ENCODE assay signal across 19 cellular contexts in the genomic region with DNA sequence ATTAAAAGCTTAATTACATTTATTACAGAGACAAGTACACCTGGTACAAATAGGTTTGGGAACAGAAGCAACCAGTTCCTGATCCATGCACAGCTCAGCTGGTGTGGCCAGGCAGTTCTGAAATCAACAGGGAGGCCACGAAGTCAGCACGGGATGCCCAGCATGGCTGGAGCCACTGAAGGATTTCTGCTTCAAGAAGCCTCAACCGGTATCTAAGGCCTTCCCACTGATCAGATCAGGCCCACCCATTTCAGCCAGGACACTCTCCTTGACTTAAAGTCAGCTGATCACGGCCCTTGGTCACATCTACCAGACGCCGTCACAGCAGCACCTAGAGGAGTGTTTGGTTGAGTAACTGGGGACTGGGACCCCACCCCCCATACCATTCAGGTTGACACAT.
DNase-seq lines count a peak whose midpoint lies in the region; ATAC-seq and TF ChIP-seq lines count a peak whose summit lies in the region.
"Had no signal": no experiment of that assay in that cellular context is flagged by ENCODE, and none has a peak within 500 bp of the region (broad histone marks: within the 10 kb centered on the region; RNA-seq: fewer than 3 reads in every experiment).

No MANE protein-coding gene starts in this region.

- H3K79me2 ChIP-seq in mammary epithelial cell (ENCODE audit: insufficient read depth, low read length), result no peaks in the 10 kb centered on the region

- no peaks in the 10 kb centered on the region for H3K4me1 ChIP-seq in colonic mucosa
- H3K4me1 ChIP-seq in mammary epithelial cell (ENCODE audit: insufficient read depth, low read length), result peaks cover 24% of the 10 kb centered on the region

- TF ChIP-seq CTCF in colonic mucosa (IDR thresholded peaks at IDR 0.05) (no peak), lower leg skin (IDR thresholded peaks at IDR 0.05) (no peak), mammary epithelial cell (conservative IDR thresholded peaks at IDR 0.05 in 1 of 2, IDR thresholded peaks at IDR 0.05 in 1 of 2; ENCODE audit: extremely low read depth in 1 of 2, insufficient read depth in 1 of 2, low read depth in 1 of 2, low read length in 2 of 2) (no peak)

- no peak for ATAC-seq in activated CD8-positive, alpha-beta T cell treated with anti-CD3 and anti-CD28 coated beads, Interleukin-2, amount 10 ng/mL, durations not matched to agents 7 days and 5 days
- no peak for ATAC-seq in HG03520 (IDR thresholded peaks at IDR 0.05; ENCODE audit: unreplicated experiment)
- ATAC-seq: CD8-positive, alpha-beta T cell had no signal

- POLR2A ChIA-PET in activated CD4-positive, alpha-beta memory T cell treated with anti-CD3 and anti-CD28 coated beads, Interleukin-2, amount 10 ng/mL, durations not matched to agents 7 days and 5 days (lab: Charles Lee), result no interaction called here
- POLR2A ChIA-PET in activated CD4-positive, alpha-beta memory T cell treated with anti-CD3 and anti-CD28 coated beads for 36 hours (lab: Charles Lee), result no interaction called here
- POLR2A ChIA-PET in activated CD8-positive, alpha-beta T cell treated with anti-CD3 and anti-CD28 coated beads, Interleukin-2, amount 10 ng/mL, durations not matched to agents 7 days and 5 days (lab: Charles Lee), result no interaction called here

- TF ChIP-seq POLR2A in lower leg skin (IDR thresholded peaks at IDR 0.05), result no peak

- no peak overlapping the region for H3K9ac ChIP-seq in colonic mucosa (ENCODE audit: low read depth in 2 of 2, low read length in 2 of 2)
- no peak overlapping the region for H3K9ac ChIP-seq in mammary epithelial cell (ENCODE audit: insufficient read depth, low read length)
- H3K9ac ChIP-seq: BLaER1, GM23248 had no signal

- no peaks in the 10 kb centered on the region for H3K27me3 ChIP-seq in colonic mucosa
- H3K27me3 ChIP-seq in mammary epithelial cell (ENCODE audit: insufficient read depth, low read length), result no peaks in the 10 kb centered on the region
- H3K27me3 ChIP-seq: BLaER1, MG63 had no signal

- H3K4me3 Mint-ChIP-seq in activated CD4-positive, alpha-beta memory T cell treated with anti-CD3 and anti-CD28 coated beads, Interleukin-2, amount 10 ng/mL, durations not matched to agents 7 days and 5 days, result no peak overlapping the region
- no peak overlapping the region for H3K4me3 Mint-ChIP-seq in activated CD4-positive, alpha-beta memory T cell treated with anti-CD3 and anti-CD28 coated beads for 36 hours
- H3K4me3 Mint-ChIP-seq in activated CD8-positive, alpha-beta T cell treated with anti-CD3 and anti-CD28 coated beads, Interleukin-2, amount 10 ng/mL, durations not matched to agents 7 days and 5 days, result no peak overlapping the region
- H3K4me3 Mint-ChIP-seq: CD8-positive, alpha-beta T cell had no signal

- no peak overlapping the region for H2AFZ ChIP-seq in mammary epithelial cell (ENCODE audit: low read depth, low read length)
- H2AFZ ChIP-seq: GM23248 had no signal

- no peaks in the 10 kb centered on the region for H3K4me1 Mint-ChIP-seq in activated CD4-positive, alpha-beta memory T cell treated with anti-CD3 and anti-CD28 coated beads, Interleukin-2, amount 10 ng/mL, durations not matched to agents 7 days and 5 days
- no peaks in the 10 kb centered on the region for H3K4me1 Mint-ChIP-seq in activated CD4-positive, alpha-beta memory T cell treated with anti-CD3 and anti-CD28 coated beads for 36 hours (ENCODE audit: low read depth)
- H3K4me1 Mint-ChIP-seq in activated CD8-positive, alpha-beta T cell treated with anti-CD3 and anti-CD28 coated beads, Interleukin-2, amount 10 ng/mL, durations not matched to agents 7 days and 5 days (ENCODE audit: low read depth), result no peaks in the 10 kb centered on the region

- no peaks in the 10 kb centered on the region for H3K36me3 Mint-ChIP-seq in activated CD4-positive, alpha-beta memory T cell treated with anti-CD3 and anti-CD28 coated beads, Interleukin-2, amount 10 ng/mL, durations not matched to agents 7 days and 5 days (ENCODE audit: low read depth)
- no peaks in the 10 kb centered on the region for H3K36me3 Mint-ChIP-seq in activated CD4-positive, alpha-beta memory T cell treated with anti-CD3 and anti-CD28 coated beads for 36 hours
- H3K36me3 Mint-ChIP-seq in activated CD8-positive, alpha-beta T cell treated with anti-CD3 and anti-CD28 coated beads, Interleukin-2, amount 10 ng/mL, durations not matched to agents 7 days and 5 days (ENCODE audit: low read depth), result no peaks in the 10 kb centered on the region
- H3K36me3 Mint-ChIP-seq: CD8-positive, alpha-beta T cell had no signal

- H3K9me3 Mint-ChIP-seq in activated CD4-positive, alpha-beta memory T cell treated with anti-CD3 and anti-CD28 coated beads, Interleukin-2, amount 10 ng/mL, durations not matched to agents 7 days and 5 days, result no peaks in the 10 kb centered on the region
- H3K9me3 Mint-ChIP-seq in activated CD4-positive, alpha-beta memory T cell treated with anti-CD3 and anti-CD28 coated beads for 36 hours, result no peaks in the 10 kb centered on the region
- no peaks in the 10 kb centered on the region for H3K9me3 Mint-ChIP-seq in activated CD8-positive, alpha-beta T cell treated with anti-CD3 and anti-CD28 coated beads, Interleukin-2, amount 10 ng/mL, durations not matched to agents 7 days and 5 days (ENCODE audit: insufficient read depth)
- H3K9me3 Mint-ChIP-seq: CD8-positive, alpha-beta T cell had no signal

- no TSS peak for BruUV-seq in mammary epithelial cell (replicated peaks; lab: Mats Ljungman, UMichigan)

- dilution Hi-C loops in mammary epithelial cell (cut with HindIII; ENCODE audit: low sequenced_read_pairs), result no loop called here

- H3K4me2 ChIP-seq in mammary epithelial cell (ENCODE audit: insufficient read depth, low read depth, low read length), result no peak overlapping the region
- H3K4me2 ChIP-seq: BLaER1 had no signal

- H3K27ac Mint-ChIP-seq in activated CD4-positive, alpha-beta memory T cell treated with anti-CD3 and anti-CD28 coated beads, Interleukin-2, amount 10 ng/mL, durations not matched to agents 7 days and 5 days, result no peak overlapping the region
- H3K27ac Mint-ChIP-seq in activated CD4-positive, alpha-beta memory T cell treated with anti-CD3 and anti-CD28 coated beads for 36 hours, result no peak overlapping the region
- no peak overlapping the region for H3K27ac Mint-ChIP-seq in activated CD8-positive, alpha-beta T cell treated with anti-CD3 and anti-CD28 coated beads, Interleukin-2, amount 10 ng/mL, durations not matched to agents 7 days and 5 days
- H3K27ac Mint-ChIP-seq: CD8-positive, alpha-beta T cell had no signal

- no peak overlapping the region for H3K27ac ChIP-seq in colonic mucosa
- no peak overlapping the region for H3K27ac ChIP-seq in mammary epithelial cell (ENCODE audit: insufficient read depth, low read depth, low read length)
- H3K27ac ChIP-seq: BLaER1, GM23248 had no signal

- in situ Hi-C loops in mammary epithelial cell (cut with MboI; ENCODE audit: low sequenced_read_pairs in 2 of 2), result no loop called here

- H3K36me3 ChIP-seq in colonic mucosa, result no peaks in the 10 kb centered on the region
- H3K36me3 ChIP-seq in mammary epithelial cell (ENCODE audit: insufficient read depth, low read length), result no peaks in the 10 kb centered on the region
- H3K36me3 ChIP-seq: MG63 had no signal

- DNase-seq in activated CD4-positive, alpha-beta memory T cell treated with anti-CD3 and anti-CD28 coated beads, Interleukin-2, amount 10 ng/mL, durations not matched to agents 7 days and 5 days, result peak; percentile 12
- DNase-seq in activated CD4-positive, alpha-beta memory T cell treated with anti-CD3 and anti-CD28 coated beads for 36 hours, result no peak
- DNase-seq in colonic mucosa (peak; percentile 13), lower leg skin (ENCODE audit: low spot score in 2 of 2) (peak; percentile 11 to 76), mammary epithelial cell (no peak)
- DNase-seq in stimulated activated CD8-positive, alpha-beta memory T cell treated with anti-CD3 and anti-CD28 coated beads, Interleukin-4, amount 100 ng/mL, for 48 hours, result peak; percentile 10
- no peak for DNase-seq in activated CD8-positive, alpha-beta T cell treated with anti-CD3 and anti-CD28 coated beads, Interleukin-2, amount 10 ng/mL, durations not matched to agents 7 days and 5 days
- DNase-seq: CD8-positive, alpha-beta T cell; DND-41; GM23248; Karpas-422; MG63; NCI-H1105 treated with DMSO at 0.1 percent for 48 hours; NCI-H187; NCI-H345; NCI-H69; SHP77 treated with DMSO at 0.1 percent for 48 hours had no signal

- CTCF ChIA-PET in activated CD4-positive, alpha-beta memory T cell treated with anti-CD3 and anti-CD28 coated beads, Interleukin-2, amount 10 ng/mL, durations not matched to agents 7 days and 5 days (lab: Charles Lee), result no interaction called here
- CTCF ChIA-PET in activated CD4-positive, alpha-beta memory T cell treated with anti-CD3 and anti-CD28 coated beads for 36 hours (lab: Charles Lee), result no interaction called here
- CTCF ChIA-PET in activated CD8-positive, alpha-beta T cell treated with anti-CD3 and anti-CD28 coated beads, Interleukin-2, amount 10 ng/mL, durations not matched to agents 7 days and 5 days (lab: Charles Lee), result no interaction called here
- CTCF ChIA-PET in mammary epithelial cell (lab: Charles Lee; ENCODE audit: low non-redundant PET), result no interaction called here

- H3K9me3 ChIP-seq in colonic mucosa (no peaks in the 10 kb centered on the region), mammary epithelial cell (replicated peaks; ENCODE audit: insufficient read depth, low read length) (no peaks in the 10 kb centered on the region)
- H3K9me3 ChIP-seq: BLaER1, MG63 had no signal

- 84 to 88% methylated on average over 6 of the region's 6 CpGs for WGBS in lower leg skin, 2 donors
- 81% methylated on average over 5 of the region's 6 CpGs for WGBS in mammary epithelial cell (ENCODE audit: low coverage, missing lambda C conversion rate)

- H3K4me3 ChIP-seq in colonic mucosa, result no peak overlapping the region
- H3K4me3 ChIP-seq in lower leg skin (ENCODE audit: low read depth, poor library complexity, severe bottlenecking), result no peak overlapping the region
- no peak overlapping the region for H3K4me3 ChIP-seq in mammary epithelial cell (replicated peaks in 1 of 3; ENCODE audit: insufficient read depth in 1 of 3, low read depth in 2 of 3, low read length in 3 of 3)
- H3K4me3 ChIP-seq: BLaER1, GM23248, MG63 had no signal

- H3K27me3 Mint-ChIP-seq in activated CD4-positive, alpha-beta memory T cell treated with anti-CD3 and anti-CD28 coated beads, Interleukin-2, amount 10 ng/mL, durations not matched to agents 7 days and 5 days, result no peaks in the 10 kb centered on the region
- H3K27me3 Mint-ChIP-seq in activated CD4-positive, alpha-beta memory T cell treated with anti-CD3 and anti-CD28 coated beads for 36 hours, result peaks cover 3% of the 10 kb centered on the region
- no peaks in the 10 kb centered on the region for H3K27me3 Mint-ChIP-seq in activated CD8-positive, alpha-beta T cell treated with anti-CD3 and anti-CD28 coated beads, Interleukin-2, amount 10 ng/mL, durations not matched to agents 7 days and 5 days (ENCODE audit: low read depth)

- no peaks in the 10 kb centered on the region for H4K20me1 ChIP-seq in mammary epithelial cell (ENCODE audit: insufficient read depth, low read length)

- intact Hi-C loops in activated CD4-positive, alpha-beta memory T cell treated with anti-CD3 and anti-CD28 coated beads for 36 hours (cut with micrococcal nuclease), result no loop called here
- intact Hi-C loops in colonic mucosa (cut with DNase I), result no loop called here
- intact Hi-C loops in lower leg skin (cut with DNase I; ENCODE audit: low total_unique reads), result no loop called here
- intact Hi-C loops in mammary epithelial cell (cut with micrococcal nuclease), result no loop called here

Comparison
In these comparisons a context has a peak if more than half of its experiments do, and no peak if none do; other contexts are left out.
1. DNase-seq: peak in activated CD4-positive, alpha-beta memory T cell treated with anti-CD3 and anti-CD28 coated beads, Interleukin-2, amount 10 ng/mL, durations not matched to agents 7 days and 5 days (single experiment), colonic mucosa (single experiment), lower leg skin (2 of 2) and stimulated activated CD8-positive, alpha-beta memory T cell treated with anti-CD3 and anti-CD28 coated beads, Interleukin-4, amount 100 ng/mL, for 48 hours (single experiment); none in activated CD4-positive, alpha-beta memory T cell treated with anti-CD3 and anti-CD28 coated beads for 36 hours (single experiment), activated CD8-positive, alpha-beta T cell treated with anti-CD3 and anti-CD28 coated beads, Interleukin-2, amount 10 ng/mL, durations not matched to agents 7 days and 5 days (single experiment) and mammary epithelial cell (single experiment).